ENCODE assay signal across 8 cellular contexts in the genomic region with DNA sequence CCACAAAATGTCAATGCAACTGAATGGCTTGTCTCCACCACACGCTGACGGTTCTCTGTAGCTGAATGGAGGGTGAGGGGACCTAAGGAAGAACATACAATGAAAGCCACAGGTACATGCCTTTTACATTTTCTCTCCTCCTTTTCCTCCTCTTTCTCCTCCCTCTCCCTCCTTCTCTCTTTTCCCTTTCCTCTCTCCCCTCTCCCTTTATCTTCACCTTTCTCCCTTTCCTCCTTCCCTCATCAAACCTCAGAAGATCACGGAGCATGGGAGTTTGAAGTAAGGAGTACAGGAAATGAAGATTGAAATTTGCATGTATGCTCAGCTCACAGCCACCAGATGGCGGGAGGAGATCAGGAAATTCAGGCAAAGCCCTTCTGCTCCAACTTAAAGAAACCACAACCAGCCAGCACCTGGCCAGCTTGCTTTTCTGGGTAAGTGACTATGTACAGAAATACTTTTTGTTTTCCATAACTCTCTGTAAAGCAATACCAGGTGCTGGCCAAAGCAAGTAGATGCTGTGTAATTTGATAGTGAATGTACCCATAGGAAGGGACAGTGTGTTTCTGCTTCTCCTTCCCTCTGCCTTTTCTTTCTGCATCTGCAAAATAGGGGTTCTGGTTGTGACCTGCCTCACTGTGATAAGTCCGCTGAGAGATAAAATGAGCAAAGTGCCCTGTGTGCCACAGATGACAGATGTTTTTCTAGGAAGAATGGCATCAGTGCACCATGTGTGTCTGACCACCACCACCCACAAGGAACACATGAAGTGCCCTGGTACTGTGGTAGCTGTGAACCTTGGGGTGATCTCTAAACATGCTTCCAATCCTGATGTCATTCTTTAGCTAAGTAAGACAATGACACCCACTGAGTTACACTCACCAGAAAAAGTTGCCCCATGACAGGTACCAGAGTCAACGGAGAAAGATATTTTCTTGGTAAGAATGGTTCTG. TPM values are rescaled to one million over a fixed set of nuclear protein-coding genes. Genes with fewer than 3 reads are reported as not detected.
DNase-seq lines count a peak whose midpoint lies in the region; ATAC-seq and TF ChIP-seq lines count a peak whose summit lies in the region.

No MANE protein-coding gene starts in this region.

- no peaks in the 10 kb centered on the region for H3K27me3 ChIP-seq in DND-41 (ENCODE audit: insufficient read depth, low read length, poor library complexity)

- ATAC-seq in DND-41 (ENCODE audit: insufficient read depth, low read depth) (peak; percentile 90), HG02610 (IDR thresholded peaks at IDR 0.05; ENCODE audit: unreplicated experiment) (peak; percentile 53), WTC11 (peak; percentile 76), left lobe of liver (peak; percentile 97), HG03442 (IDR thresholded peaks at IDR 0.05; ENCODE audit: unreplicated experiment) (no peak)
- ATAC-seq in central memory CD8-positive, alpha-beta T cell (replicated peaks; ENCODE audit: extremely low read depth, poor library complexity, severe bottlenecking): no peak

- H3K36me3 ChIP-seq in DND-41 (ENCODE audit: insufficient read depth, low read length): no peaks in the 10 kb centered on the region

- CTCF ChIA-PET in WTC11 (lab: Charles Lee): interaction anchor here (0.6 to 4.7 kb wide), 27 partner anchors 9 to 536 kb away, joined by 3 to 74 read pairs (median 3); a partner anchor contains a TSS

- no peaks in the 10 kb centered on the region for H3K9me3 ChIP-seq in DND-41 (ENCODE audit: insufficient read depth, low read length, severe bottlenecking)

- DNase-seq in DND-41 (peak; percentile 84), NCI-H2227 (lab: John Stamatoyannopoulos, UW; ENCODE audit: unreplicated experiment) (peak; percentile 71), WTC11 (ENCODE audit: low spot score) (peak; percentile 72), left lobe of liver (ENCODE audit: low spot score) (peak; percentile 71)
- DNase-seq in central memory CD8-positive, alpha-beta T cell (ENCODE audit: low spot score in 2 of 2): peak; percentile 49 to 51
- DNase-seq in stimulated activated CD4-positive, alpha-beta T cell treated with anti-CD3 and anti-CD28 coated beads, TNF-alpha, amount 100 ng/mL, for 1 hour (ENCODE audit: low read depth in 3 of 3, low spot score in 1 of 3): peak; percentile 38 to 46 (median 44)

- peak overlapping the region; percentile 21; the same call in 1 of the 2 replicates for H3K9ac ChIP-seq in DND-41 (ENCODE audit: low read depth, low read length)

- H3K79me2 ChIP-seq in DND-41 (ENCODE audit: insufficient read depth, low read length): no peaks in the 10 kb centered on the region

- H3K4me2 ChIP-seq in DND-41 (ENCODE audit: insufficient read depth, low read length): peak overlapping the region; percentile 59

- peak overlapping the region; percentile 86 for H2AFZ ChIP-seq in DND-41 (ENCODE audit: low read depth, low read length)

- H3K4me1 Mint-ChIP-seq in WTC11: peaks cover 12% of the 10 kb centered on the region
- H3K4me1 Mint-ChIP-seq in central memory CD8-positive, alpha-beta T cell: peaks cover 23% of the 10 kb centered on the region

- peak overlapping the region in 1 of 2 experiments; percentile 37; a peak in 2 of 4 replicates for H3K4me3 ChIP-seq in DND-41 (ENCODE audit: low read depth in 1 of 2, low read length in 2 of 2)

- peak overlapping the region; percentile 43 for H3K27ac ChIP-seq in DND-41 (ENCODE audit: low read length)

- 0 out of 2 replicates have a peak, but pooled peaks cover 4% of the 10 kb centered on the region for H3K36me3 Mint-ChIP-seq in WTC11
- H3K36me3 Mint-ChIP-seq in central memory CD8-positive, alpha-beta T cell (ENCODE audit: insufficient read depth): peaks cover 2% of the 10 kb centered on the region

- H3K27ac Mint-ChIP-seq in WTC11: no peak overlapping the region
- H3K27ac Mint-ChIP-seq in central memory CD8-positive, alpha-beta T cell (ENCODE audit: low read depth): peak overlapping the region; percentile 13

- peaks cover 21% of the 10 kb centered on the region for H3K4me1 ChIP-seq in DND-41 (ENCODE audit: insufficient read depth, low read length)

- no peaks in the 10 kb centered on the region for H4K20me1 ChIP-seq in DND-41 (ENCODE audit: insufficient read depth, low read length)

- POLR2A ChIA-PET in WTC11 (lab: Charles Lee): interaction anchor here (0.5 to 1.3 kb wide), 4 partner anchors 16 to 240 kb away, joined by 3 read pairs; no protein-coding TSS in a partner anchor

- peaks cover 7% of the 10 kb centered on the region for H3K27me3 Mint-ChIP-seq in WTC11 (ENCODE audit: low read depth)
- peaks cover 10% of the 10 kb centered on the region for H3K27me3 Mint-ChIP-seq in central memory CD8-positive, alpha-beta T cell

- TF ChIP-seq CTCF in DND-41 (IDR thresholded peaks at IDR 0.05; ENCODE audit: borderline replicate concordance, extremely low read depth, low read length, poor library complexity, severe bottlenecking): peak; percentile 97
- peak; percentile 73 for TF ChIP-seq CTCF in WTC11 (IDR thresholded peaks at IDR 0.05)

- peaks cover 12% of the 10 kb centered on the region for H3K9me3 Mint-ChIP-seq in WTC11
- H3K9me3 Mint-ChIP-seq in central memory CD8-positive, alpha-beta T cell: no peaks in the 10 kb centered on the region

- peak overlapping the region; percentile 41 for H3K4me3 Mint-ChIP-seq in WTC11
- no peak overlapping the region for H3K4me3 Mint-ChIP-seq in central memory CD8-positive, alpha-beta T cell

TF ChIP-seq in WTC11, 78 proteins besides CTCF, POLR2A, EP300 and RAD21:
- TF ChIP-seq, protein P1, sequence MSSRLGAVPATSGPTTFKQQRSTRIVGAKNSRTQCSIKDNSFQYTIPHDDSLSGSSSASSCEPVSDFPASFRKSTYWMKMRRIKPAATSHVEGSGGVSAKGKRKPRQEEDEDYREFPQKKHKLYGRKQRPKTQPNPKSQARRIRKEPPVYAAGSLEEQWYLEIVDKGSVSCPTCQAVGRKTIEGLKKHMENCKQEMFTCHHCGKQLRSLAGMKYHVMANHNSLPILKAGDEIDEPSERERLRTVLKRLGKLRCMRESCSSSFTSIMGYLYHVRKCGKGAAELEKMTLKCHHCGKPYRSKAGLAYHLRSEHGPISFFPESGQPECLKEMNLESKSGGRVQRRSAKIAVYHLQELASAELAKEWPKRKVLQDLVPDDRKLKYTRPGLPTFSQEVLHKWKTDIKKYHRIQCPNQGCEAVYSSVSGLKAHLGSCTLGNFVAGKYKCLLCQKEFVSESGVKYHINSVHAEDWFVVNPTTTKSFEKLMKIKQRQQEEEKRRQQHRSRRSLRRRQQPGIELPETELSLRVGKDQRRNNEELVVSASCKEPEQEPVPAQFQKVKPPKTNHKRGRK (CRISPR knock-in tag; IDR thresholded peaks at IDR 0.05; ENCODE audit: borderline replicate concordance): peak; percentile 91; the same call in 1 of the 2 replicates
- TF ChIP-seq RELA (CRISPR knock-in tag; IDR thresholded peaks at IDR 0.05; ENCODE audit: borderline replicate concordance): no peak

RNA-seq across cellular contexts. Expression of a gene that starts 18.6 kb away (rescaled TPM):
- total RNA-seq in WTC11 (2021): 15.6 to 18.1 TPM (median 17.8 TPM) in 3 replicates
- total RNA-seq in left lobe of liver: 22.6 TPM

Comparison
In these comparisons a context has a peak if more than half of its experiments do, and no peak if none do; other contexts are left out.
1. ATAC-seq: peak in DND-41 (single experiment), HG02610 (single experiment), WTC11 (single experiment) and left lobe of liver (single experiment); none in central memory CD8-positive, alpha-beta T cell (single experiment) and HG03442 (single experiment).
2. Peak in every context shown above with its lines, with median percentiles within 50 percentile points of each other: DNase-seq.